Comparison of ENCODE assay signal across 15 cellular contexts in genomic region chr7:156034397-156034796, GRCh38.
DNase-seq lines count a peak whose midpoint lies in the region; ATAC-seq and TF ChIP-seq lines count a peak whose summit lies in the region.
"Had no signal": no experiment of that assay in that cellular context is flagged by ENCODE, and none has a peak within 500 bp of the region (broad histone marks: within the 10 kb centered on the region; RNA-seq: fewer than 3 reads in every experiment).

No MANE protein-coding gene starts in this region.

- CTCF ChIA-PET in OCI-LY7 (lab: Charles Lee; ENCODE audit: unreplicated experiment): no interaction called here

- ATAC-seq in stimulated activated naive CD8-positive, alpha-beta T cell treated with anti-CD3 and anti-CD28 coated beads, Interleukin-15, amount 100 ng/mL, for 72 hours: no peak
- no peak for ATAC-seq in stimulated activated naive CD8-positive, alpha-beta T cell treated with anti-CD3 and anti-CD28 coated beads, Interleukin-15, Interleukin-2, amounts not matched to agents 100 U/mL and 50 U/mL, for 24 hours
- peak; percentile 70 for ATAC-seq in HG03064 (IDR thresholded peaks at IDR 0.05; ENCODE audit: low read depth, unreplicated experiment)
- ATAC-seq in Right ventricle myocardium superior (ENCODE audit: poor library complexity): no peak
- ATAC-seq in activated CD4-positive, CD25-positive, alpha-beta regulatory T cell treated with anti-CD3 and anti-CD28 coated beads, Interleukin-2, amount 50 U/mL, for 24 hours: no peak

- peak overlapping the region; percentile 48; the same call in 1 of the 2 replicates for H2AFZ ChIP-seq in OCI-LY7 (ENCODE audit: low read length)

- H3K27me3 Mint-ChIP-seq in stimulated activated naive CD8-positive, alpha-beta T cell treated with anti-CD3 and anti-CD28 coated beads, Interleukin-15, amount 100 ng/mL, for 72 hours: peaks cover 18% of the 10 kb centered on the region
- peaks cover 2% of the 10 kb centered on the region for H3K27me3 Mint-ChIP-seq in T-helper 2 cell treated with Interferon-gamma antibody and Interleukin-4, amounts not matched to agents 5 μg/mL and 100 μg/mL, for 36 hours (ENCODE audit: low read depth)

- H3K36me3 ChIP-seq in OCI-LY7 (ENCODE audit: insufficient read depth, low read length): no peaks in the 10 kb centered on the region
- H3K36me3 ChIP-seq: esophagus squamous epithelium, neutrophil, tibial nerve had no signal

- H4K20me1 ChIP-seq in OCI-LY7 (ENCODE audit: insufficient read depth, low read length): no peaks in the 10 kb centered on the region

- H3K79me2 ChIP-seq in OCI-LY7 (ENCODE audit: insufficient read depth, low read depth, low read length): no peaks in the 10 kb centered on the region

- POLR2A ChIA-PET in OCI-LY7 (lab: Charles Lee): no interaction called here

- no peak overlapping the region for H3K4me3 Mint-ChIP-seq in stimulated activated naive CD8-positive, alpha-beta T cell treated with anti-CD3 and anti-CD28 coated beads, Interleukin-15, amount 100 ng/mL, for 72 hours
- no peak overlapping the region for H3K4me3 Mint-ChIP-seq in T-helper 2 cell treated with Interferon-gamma antibody and Interleukin-4, amounts not matched to agents 5 μg/mL and 100 μg/mL, for 36 hours

- H3K9me3 Mint-ChIP-seq in stimulated activated naive CD8-positive, alpha-beta T cell treated with anti-CD3 and anti-CD28 coated beads, Interleukin-15, amount 100 ng/mL, for 72 hours: peaks cover 4 to 13% of the 10 kb centered on the region in 2 donors
- peaks cover 14% of the 10 kb centered on the region for H3K9me3 Mint-ChIP-seq in T-helper 2 cell treated with Interferon-gamma antibody and Interleukin-4, amounts not matched to agents 5 μg/mL and 100 μg/mL, for 36 hours

- H3K4me1 ChIP-seq in OCI-LY7 (ENCODE audit: insufficient read depth, low read length, poor library complexity, severe bottlenecking): peaks cover 7% of the 10 kb centered on the region
- H3K4me1 ChIP-seq: esophagus squamous epithelium, tibial nerve had no signal

- peak overlapping the region; percentile 42 for H3K4me2 ChIP-seq in OCI-LY7 (ENCODE audit: low read length)

- no peak for TF ChIP-seq CTCF in OCI-LY7 (conservative IDR thresholded peaks at IDR 0.05; ENCODE audit: low read length)

- H3K9me2 ChIP-seq in OCI-LY7 (ENCODE audit: insufficient read depth, low read length): no peaks in the 10 kb centered on the region

- H3K27ac ChIP-seq in OCI-LY7 (ENCODE audit: low read depth, low read length, poor library complexity, severe bottlenecking): no peak overlapping the region
- H3K27ac ChIP-seq: esophagus squamous epithelium, neutrophil, RWPE1, tibial nerve had no signal

- peaks cover 8% of the 10 kb centered on the region for H3K4me1 Mint-ChIP-seq in stimulated activated naive CD8-positive, alpha-beta T cell treated with anti-CD3 and anti-CD28 coated beads, Interleukin-15, amount 100 ng/mL, for 72 hours
- no peaks in the 10 kb centered on the region for H3K4me1 Mint-ChIP-seq in T-helper 2 cell treated with Interferon-gamma antibody and Interleukin-4, amounts not matched to agents 5 μg/mL and 100 μg/mL, for 36 hours (ENCODE audit: low read depth)

- BruUV-seq in OCI-LY7 (replicated peaks; lab: Mats Ljungman, UMichigan): no TSS peak

- H3K4me3 ChIP-seq in OCI-LY7 (ENCODE audit: low read depth, low read length, poor library complexity, severe bottlenecking): no peak overlapping the region
- H3K4me3 ChIP-seq: esophagus squamous epithelium, tibial nerve had no signal

- H3K36me3 Mint-ChIP-seq in T-helper 2 cell treated with Interferon-gamma antibody and Interleukin-4, amounts not matched to agents 5 μg/mL and 100 μg/mL, for 36 hours (ENCODE audit: low read depth): no peaks in the 10 kb centered on the region

- H3K27ac Mint-ChIP-seq in stimulated activated naive CD8-positive, alpha-beta T cell treated with anti-CD3 and anti-CD28 coated beads, Interleukin-15, amount 100 ng/mL, for 72 hours: peak overlapping the region; percentile 15 to 66
- H3K27ac Mint-ChIP-seq in T-helper 2 cell treated with Interferon-gamma antibody and Interleukin-4, amounts not matched to agents 5 μg/mL and 100 μg/mL, for 36 hours: no peak overlapping the region

- intact Hi-C loops in OCI-LY7 (cut with micrococcal nuclease; ENCODE audit: unreplicated experiment): no loop called here
- intact Hi-C loops in Right ventricle myocardium superior (cut with DNase I): no loop called here

- DNase-seq in stimulated activated naive CD8-positive, alpha-beta T cell treated with anti-CD3 and anti-CD28 coated beads, Interleukin-15, amount 100 ng/mL, for 72 hours: no peak
- no peak for DNase-seq in stimulated activated naive CD8-positive, alpha-beta T cell treated with anti-CD3 and anti-CD28 coated beads, Interleukin-15, Interleukin-2, amounts not matched to agents 100 U/mL and 50 U/mL, for 24 hours
- peak; percentile 49 for DNase-seq in OCI-LY7 (ENCODE audit: low spot score)
- DNase-seq in T-helper 2 cell treated with Interferon-gamma antibody and Interleukin-4, amounts not matched to agents 5 μg/mL and 100 μg/mL, for 36 hours (ENCODE audit: low spot score): no peak
- no peak for DNase-seq in mesenteric fat pad (ENCODE audit: low spot score)
- DNase-seq in Right ventricle myocardium superior: no peak
- DNase-seq: esophagus squamous epithelium; kidney; NCI-H1417 treated with DMSO at 0.1 percent for 48 hours; stimulated activated CD4-positive, alpha-beta T cell treated with anti-CD3 and anti-CD28 coated beads, Interleukin-4, amount 100 ng/mL, for 24 hours had no signal

- H3K9me3 ChIP-seq in OCI-LY7 (ENCODE audit: low read length): peaks cover 6% of the 10 kb centered on the region; the same call in 1 of the 2 replicates
- H3K9me3 ChIP-seq: esophagus squamous epithelium, neutrophil had no signal
